In the genomic region with DNA sequence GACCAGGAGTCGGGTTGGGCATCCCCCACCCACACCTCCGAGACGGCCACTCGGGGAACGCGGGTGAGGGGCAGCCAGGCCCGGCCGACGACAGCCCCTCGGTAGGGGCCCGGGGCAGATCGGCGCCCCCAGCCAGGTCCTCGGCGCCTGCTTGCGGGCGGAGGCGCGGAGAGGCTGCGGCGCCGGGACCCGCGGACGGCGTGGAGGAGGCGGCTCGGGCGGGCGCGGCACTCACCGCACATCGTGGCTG, we compare ENCODE assay signal across 8 cellular contexts. TPM values are rescaled to one million over a fixed set of nuclear protein-coding genes. Genes with fewer than 3 reads are reported as not detected.
A peak's percentile ranks its signal among the peaks of the same experiment; 100 is the strongest.
DNase-seq lines count a peak whose midpoint lies in the region; ATAC-seq, FAIRE-seq and TF ChIP-seq lines count a peak whose summit lies in the region.

No MANE protein-coding gene starts in this region.

- peaks cover 47% of the 10 kb centered on the region for H3K79me2 ChIP-seq in astrocyte (ENCODE audit: insufficient read depth, low read length)

- ATAC-seq in HG03469 (IDR thresholded peaks at IDR 0.05; ENCODE audit: unreplicated experiment): no peak

- no peaks in the 10 kb centered on the region for H3K9me3 ChIP-seq in astrocyte (ENCODE audit: insufficient read depth, low read depth, low read length)
- no peaks in the 10 kb centered on the region for H3K9me3 ChIP-seq in mononuclear cell (ENCODE audit: low read depth, low read length)

- DNase-seq in BJ (ENCODE audit: low read depth) (no peak), HFF-Myc (ENCODE audit: extremely low read depth, low read depth) (no peak), astrocyte (ENCODE audit: low read depth) (no peak), SKM-1 treated with dmso at 0.1 percent for 144 hours (lab: John Stamatoyannopoulos, UW; ENCODE audit: unreplicated experiment) (no peak), RWPE1 (ENCODE audit: low spot score) (no peak), SHP77 treated with DMSO at 0.1 percent for 48 hours (lab: John Stamatoyannopoulos, UW) (no peak)

- no peaks in the 10 kb centered on the region for H3K36me3 Mint-ChIP-seq in astrocyte (ENCODE audit: low read depth, unreplicated experiment)

- peak overlapping the region; percentile 89 for H3K9ac ChIP-seq in astrocyte (ENCODE audit: low read length)

- FAIRE-seq in astrocyte (lab: Jason Lieb, UNC): no peak

- TF ChIP-seq CTCF in BJ (IDR thresholded peaks at IDR 0.05; ENCODE audit: insufficient read depth, low read depth, low read length) (no peak), HFF-Myc (IDR thresholded peaks at IDR 0.05; ENCODE audit: low read depth, low read length, missing control alignments) (no peak), astrocyte (IDR thresholded peaks at IDR 0.05; ENCODE audit: insufficient read depth, low read depth, low read length) (no peak), RWPE1 (conservative IDR thresholded peaks at IDR 0.05; ENCODE audit: low read depth) (no peak)

- H3K27me3 ChIP-seq in BJ (ENCODE audit: control insufficient read depth, insufficient read depth, low read length) (peaks cover 6% of the 10 kb centered on the region; the same call in 1 of the 2 replicates), astrocyte (ENCODE audit: insufficient read depth, low read length) (no peaks in the 10 kb centered on the region), mononuclear cell (ENCODE audit: insufficient read depth, low read length) (peaks cover 46% of the 10 kb centered on the region)

- H3K27me3 Mint-ChIP-seq in astrocyte (ENCODE audit: low read depth, unreplicated experiment): peaks cover 26% of the 10 kb centered on the region

- H3K36me3 ChIP-seq in BJ (ENCODE audit: control insufficient read depth, insufficient read depth, low read length) (no peaks in the 10 kb centered on the region), astrocyte (ENCODE audit: insufficient read depth, low read length) (no peaks in the 10 kb centered on the region)

- H3K4me1 ChIP-seq in astrocyte (ENCODE audit: insufficient read depth, low read length): peaks cover 27% of the 10 kb centered on the region
- peaks cover 14% of the 10 kb centered on the region for H3K4me1 ChIP-seq in mononuclear cell (ENCODE audit: insufficient read depth, low read length)

- H3K4me1 Mint-ChIP-seq in astrocyte (ENCODE audit: low read depth, unreplicated experiment): peaks cover 7% of the 10 kb centered on the region

- POLR2A ChIA-PET in BJ (lab: Charles Lee) (interaction anchor here (0.6 kb wide), 1 partner anchor 92 kb away, joined by 8 read pairs; no protein-coding TSS in a partner anchor), RWPE1 (lab: Yijun Ruan, JAX; ENCODE audit: low non-redundant PET) (no interaction called here)

- H3K27ac ChIP-seq in astrocyte (ENCODE audit: low read depth, low read length) (peak overlapping the region; percentile 47), RWPE1 (no peak overlapping the region)

- peaks cover 4% of the 10 kb centered on the region for H3K9me3 Mint-ChIP-seq in astrocyte (ENCODE audit: unreplicated experiment)

- peak overlapping the region; percentile 60 for H2AFZ ChIP-seq in astrocyte (ENCODE audit: low read depth, low read length)

- H3K4me3 ChIP-seq in BJ (ENCODE audit: low read depth, low read length) (peak overlapping the region; percentile 67), HFF-Myc (replicated peaks; ENCODE audit: low read depth, low read length) (peak overlapping the region; percentile 53), astrocyte (ENCODE audit: insufficient read depth, low read depth, low read length) (peak overlapping the region; percentile 75), mononuclear cell (ENCODE audit: low read length) (peak overlapping the region; percentile 12)

- H3K27ac Mint-ChIP-seq in astrocyte (ENCODE audit: unreplicated experiment): no peak overlapping the region

- peaks cover 41% of the 10 kb centered on the region for H4K20me1 ChIP-seq in astrocyte (ENCODE audit: insufficient read depth, low read length)

- H3K4me3 Mint-ChIP-seq in astrocyte (ENCODE audit: unreplicated experiment): no peak overlapping the region

- CTCF ChIA-PET in BJ (lab: Yijun Ruan, JAX) (interaction anchor here (1.3 kb wide), 1 partner anchor 60 kb away, joined by 4 read pairs; no protein-coding TSS in a partner anchor), RWPE1 (lab: Yijun Ruan, JAX) (interaction anchor here (1.2 kb wide), 1 partner anchor 118 kb away, joined by 3 read pairs; no protein-coding TSS in a partner anchor)

- peak overlapping the region; percentile 98 for H3K4me2 ChIP-seq in astrocyte (ENCODE audit: low read length)

RNA-seq across cellular contexts. Expression of a gene that starts 0.2 kb away (rescaled TPM):
- 4.7 and 6.1 TPM in 2 replicates for polyA plus RNA-seq in BJ (2011; rRNA removed)
- 2.4 and 4.3 TPM in 2 replicates for polyA minus RNA-seq in BJ (2011; rRNA and poly(A)+ RNA removed)
- total RNA-seq in astrocyte (14.6 and 19.0 TPM in 2 replicates), mononuclear cell (1.7 TPM)

Comparison
In these comparisons a context has a peak if more than half of its experiments do, and no peak if none do; other contexts are left out.
1. H3K4me3 ChIP-seq: peak in every context shown above with its lines; median percentile 75 in astrocyte; 67 in BJ; 53 in HFF-Myc; 12 in mononuclear cell.